8 cellular contexts compared by ENCODE assay signal in genomic region chr14:100238419-100239199, GRCh38.
DNase-seq lines count a peak whose midpoint lies in the region; ATAC-seq and TF ChIP-seq lines count a peak whose summit lies in the region.

TSS of gene YY1 (plus strand) at chr14:100239144. CDS start at chr14:100239245, 101 bp downstream.

- H3K4me3 ChIP-seq in BLaER1 = peak within 1 kb of the TSS; percentile 97
- peak within 1 kb of the TSS; percentile 93 for H3K4me3 ChIP-seq in choroid plexus epithelial cell (ENCODE audit: low read depth, low read length)

- DNase-seq in NCI-H524 treated with DMSO at 0.1 percent for 48 hours (lab: John Stamatoyannopoulos, UW) (peak; percentile 94), choroid plexus epithelial cell (ENCODE audit: low read depth) (peak; percentile 98)
- DNase-seq in activated CD4-positive, alpha-beta T cell treated with anti-CD3 and anti-CD28 coated beads for 4 hours = peak; percentile 99 to 100
- peak; percentile 96 to 99 (median 98) for DNase-seq in stimulated activated CD4-positive, alpha-beta T cell treated with anti-CD3 and anti-CD28 coated beads, Interleukin-1b, Interleukin-23, amount 100 ng/mL, for 24 hours (ENCODE audit: low read depth in 4 of 4, low spot score in 1 of 4)

- H4K20me1 ChIP-seq in BLaER1 = peaks cover 87% of the 10 kb centered on the region

- ATAC-seq in GM19324 (IDR thresholded peaks at IDR 0.05; ENCODE audit: low FRiP score, unreplicated experiment) (peak; percentile 78), HG03460 (IDR thresholded peaks at IDR 0.05; ENCODE audit: unreplicated experiment) (peak; percentile 81)

- no peak for TF ChIP-seq CTCF in choroid plexus epithelial cell (conservative IDR thresholded peaks at IDR 0.05; ENCODE audit: low read depth, low read length)

- H3K27ac ChIP-seq in BLaER1 (peak within 1 kb of the TSS; percentile 99), layer of hippocampus (ENCODE audit: low read depth, low read length) (peak within 1 kb of the TSS; percentile 96)

- peak within 1 kb of the TSS; percentile 77 for H3K4me2 ChIP-seq in BLaER1

- H3K27me3 ChIP-seq in BLaER1 (no peaks in the 10 kb centered on the region), layer of hippocampus (ENCODE audit: control insufficient read depth, insufficient read depth, low read length) (no peaks in the 10 kb centered on the region)

- no peaks in the 10 kb centered on the region for H3K9me3 ChIP-seq in BLaER1

- peaks cover 56% of the 10 kb centered on the region for H3K4me1 ChIP-seq in BLaER1

- peaks cover 37% of the 10 kb centered on the region; the same call in 1 of the 2 replicates for H3K36me3 ChIP-seq in BLaER1

- peak within 1 kb of the TSS; percentile 99 for H3K9ac ChIP-seq in BLaER1

Comparison
In these comparisons a context has a peak if more than half of its experiments do, and no peak if none do; other contexts are left out.
1. Peak in every context shown above with its lines: DNase-seq, ATAC-seq, H3K4me3 ChIP-seq and H3K27ac ChIP-seq.